ENCODE assay signal across 12 cellular contexts in the genomic region with DNA sequence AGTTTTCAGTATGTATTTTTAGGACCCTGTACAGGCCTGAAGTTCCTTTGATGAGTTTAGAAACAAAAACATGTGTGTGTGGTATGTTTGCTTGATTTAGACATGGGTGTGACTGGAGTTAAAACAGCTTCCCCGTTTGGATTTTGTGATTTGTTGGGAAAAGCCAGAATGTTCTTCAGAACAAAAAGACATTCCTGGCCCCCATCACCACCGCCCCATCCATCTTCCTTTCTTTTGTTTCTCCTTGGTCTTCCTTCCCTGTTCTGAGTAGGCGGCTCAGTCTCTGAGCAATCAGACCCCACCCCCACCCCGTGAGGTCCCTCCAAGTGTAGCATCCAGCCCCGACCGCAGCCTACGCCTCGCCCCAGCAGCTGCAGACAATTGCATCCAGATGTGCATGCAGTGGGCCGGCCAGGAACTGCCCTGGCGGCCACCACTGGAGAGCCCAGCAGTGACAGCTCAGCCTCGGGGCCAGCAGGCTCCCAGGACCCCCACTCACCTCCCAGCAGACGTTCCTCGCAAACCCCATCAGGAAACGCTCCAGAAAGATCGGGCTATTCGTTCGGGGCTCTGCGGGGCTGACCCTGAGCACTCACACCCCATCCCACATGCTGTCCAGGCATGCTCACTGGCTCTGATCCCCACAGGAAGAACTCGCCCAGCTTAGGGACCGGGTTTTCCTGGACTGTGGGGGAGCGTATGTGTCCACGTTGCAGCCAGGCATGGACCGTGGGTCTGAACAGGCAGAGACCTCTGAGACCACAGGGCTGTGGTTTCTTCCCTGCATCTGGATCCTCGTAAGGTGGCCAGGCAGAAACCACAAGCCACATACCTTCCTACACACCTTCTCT.
A peak's percentile ranks its signal among the peaks of the same experiment; 100 is the strongest.
DNase-seq lines count a peak whose midpoint lies in the region; ATAC-seq and TF ChIP-seq lines count a peak whose summit lies in the region.
"Had no signal": no experiment of that assay in that cellular context is flagged by ENCODE, and none has a peak within 500 bp of the region (broad histone marks: within the 10 kb centered on the region; RNA-seq: fewer than 3 reads in every experiment).

No MANE protein-coding gene starts in this region.

- H3K4me3 ChIP-seq in fibroblast of mammary gland (ENCODE audit: control insufficient read depth, low read depth, low read length) = no peak overlapping the region

- peak overlapping the region; percentile 95 to 98 (median 97) for H3K27ac Mint-ChIP-seq in nephron
- H3K27ac Mint-ChIP-seq: effector memory CD8-positive, alpha-beta T cell; T-cell had no signal

- no peaks in the 10 kb centered on the region for H3K9me3 Mint-ChIP-seq in nephron
- H3K9me3 Mint-ChIP-seq: effector memory CD8-positive, alpha-beta T cell; T-cell had no signal

- H3K36me3 Mint-ChIP-seq in nephron (ENCODE audit: low read depth) = no peaks in the 10 kb centered on the region
- H3K36me3 Mint-ChIP-seq: T-cell had no signal

- DNase-seq in activated CD8-positive, alpha-beta memory T cell treated with anti-CD3 and anti-CD28 coated beads for 24 hours = peak; percentile 32
- DNase-seq in activated CD8-positive, alpha-beta memory T cell treated with anti-CD3 and anti-CD28 coated beads, Interleukin-2, amount 50 U/mL, for 4 hours = no peak
- DNase-seq in fibroblast of mammary gland (ENCODE audit: low read depth) (peak; percentile 98), NCI-H1092 treated with DMSO at 0.1 percent for 48 hours (lab: John Stamatoyannopoulos, UW) (no peak), SHP77 (lab: John Stamatoyannopoulos, UW) (no peak)
- DNase-seq: 8988T; activated T-cell treated with anti-CD3 and anti-CD28 coated beads, Interleukin-2, amount 50 U/mL, for 1 hour; effector memory CD8-positive, alpha-beta T cell; T-cell had no signal

- TF ChIP-seq CTCF in fibroblast of mammary gland (conservative IDR thresholded peaks at IDR 0.05; ENCODE audit: control insufficient read depth, insufficient read depth, low read depth, low read length) = peak; percentile 20
- TF ChIP-seq CTCF in nephron (IDR thresholded peaks at IDR 0.05; ENCODE audit: unreplicated experiment in 3 of 3) = no peak

- ATAC-seq in HG02588 (IDR thresholded peaks at IDR 0.05; ENCODE audit: unreplicated experiment) (no peak), GM21717 (IDR thresholded peaks at IDR 0.05; ENCODE audit: unreplicated experiment) (no peak)
- ATAC-seq: effector memory CD8-positive, alpha-beta T cell; T-cell had no signal

- peaks cover 10% of the 10 kb centered on the region for H3K27me3 Mint-ChIP-seq in nephron (ENCODE audit: low read depth)

- peak overlapping the region; percentile 8 to 50 (median 38) for H3K4me3 Mint-ChIP-seq in nephron
- H3K4me3 Mint-ChIP-seq: effector memory CD8-positive, alpha-beta T cell; T-cell had no signal

- H3K4me1 Mint-ChIP-seq in nephron = peaks cover 75% of the 10 kb centered on the region

Comparison
In these comparisons a context has a peak if more than half of its experiments do, and no peak if none do; other contexts are left out.
1. DNase-seq: peak in activated CD8-positive, alpha-beta memory T cell treated with anti-CD3 and anti-CD28 coated beads for 24 hours (single experiment) and fibroblast of mammary gland (single experiment); none in activated CD8-positive, alpha-beta memory T cell treated with anti-CD3 and anti-CD28 coated beads, Interleukin-2, amount 50 U/mL, for 4 hours (single experiment), NCI-H1092 treated with DMSO at 0.1 percent for 48 hours (single experiment) and SHP77 (0 of 2).